In the genomic region with DNA sequence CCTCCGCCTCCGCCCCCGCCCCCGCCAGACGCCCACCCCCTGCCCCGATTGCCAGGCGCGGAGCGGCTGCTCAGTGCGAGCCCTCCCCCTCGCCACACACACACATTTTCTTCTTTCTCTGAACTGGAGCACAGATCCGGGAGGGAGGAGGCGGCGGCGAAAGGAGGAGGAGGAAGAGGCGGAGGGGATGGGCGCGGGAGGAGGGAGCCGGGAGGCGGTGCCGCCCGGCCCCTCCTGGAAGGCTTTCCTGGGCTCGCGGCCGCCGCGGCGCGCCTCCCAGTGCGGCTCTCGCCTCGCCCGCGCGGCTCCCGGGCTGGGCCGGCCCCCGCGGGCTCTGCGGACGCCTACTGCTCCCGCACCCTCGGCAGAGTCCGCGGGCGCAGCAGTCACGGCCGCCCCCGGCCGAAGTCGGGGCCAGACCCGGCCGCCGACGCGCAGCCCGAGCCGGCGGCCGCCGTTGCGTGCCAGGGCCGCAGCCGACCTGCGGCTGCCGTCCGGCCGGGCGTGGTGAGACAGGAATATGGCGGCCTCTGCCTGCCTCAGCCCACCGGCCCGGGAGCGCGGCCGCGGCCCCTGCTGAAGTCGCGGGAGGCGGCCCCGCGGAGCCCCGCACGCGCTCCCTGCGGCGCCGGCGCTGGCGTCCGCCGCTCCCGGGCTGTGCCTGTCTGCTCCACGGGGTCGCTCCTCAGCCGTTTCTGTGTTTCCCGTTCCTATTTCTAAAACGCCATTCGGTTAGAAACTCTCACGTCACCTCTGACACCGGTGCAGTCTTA, we compare ENCODE assay signal across 8 cellular contexts. TPM values are rescaled to one million over a fixed set of nuclear protein-coding genes. Genes with fewer than 3 reads are reported as not detected.
A peak's percentile ranks its signal among the peaks of the same experiment; 100 is the strongest.
DNase-seq lines count a peak whose midpoint lies in the region; ATAC-seq and TF ChIP-seq lines count a peak whose summit lies in the region.

No MANE protein-coding gene starts in this region.

- peak overlapping the region; percentile 54 to 83 (median 74) for H3K4me3 ChIP-seq in fibroblast of lung (replicated peaks in 1 of 4; ENCODE audit: control extremely low read depth in 1 of 4, insufficient read depth in 1 of 4, low read depth in 3 of 4, low read length in 4 of 4)

- intact Hi-C loops in Calu3 (cut with micrococcal nuclease; ENCODE audit: unreplicated experiment) = no loop called here

- peak overlapping the region; percentile 86 for H2AFZ ChIP-seq in fibroblast of lung (ENCODE audit: low read length)

- H3K36me3 Mint-ChIP-seq in Calu3 (ENCODE audit: insufficient read depth, unreplicated experiment) = peaks cover 33% of the 10 kb centered on the region

- no peaks in the 10 kb centered on the region for H3K27me3 ChIP-seq in fibroblast of lung (ENCODE audit: control insufficient read depth, insufficient read depth, low read length)

- CTCF ChIA-PET in Calu3 (lab: Charles Lee) = interaction anchor here (5.2 kb wide), 1 partner anchor 55 kb away, joined by 42 read pairs; no protein-coding TSS in a partner anchor

- no peaks in the 10 kb centered on the region for H3K9me3 Mint-ChIP-seq in Calu3 (ENCODE audit: low read depth, unreplicated experiment)

- peak overlapping the region; percentile 95 for H3K4me3 Mint-ChIP-seq in Calu3 (ENCODE audit: low read depth, unreplicated experiment)

- H3K4me1 ChIP-seq in fibroblast of lung (ENCODE audit: control insufficient read depth, extremely low read depth, insufficient read depth, low read length) = peaks cover 3% of the 10 kb centered on the region

- H4K20me1 ChIP-seq in fibroblast of lung (ENCODE audit: control insufficient read depth, extremely low read depth, insufficient read depth, low read length) = no peaks in the 10 kb centered on the region

- H3K4me2 ChIP-seq in fibroblast of lung (ENCODE audit: extremely low read depth, insufficient read depth, low read length) = peak overlapping the region; percentile 88

- no TSS peak for BruUV-seq in Calu3 (replicated peaks; lab: Mats Ljungman, UMichigan)

- H3K27me3 Mint-ChIP-seq in Calu3 (ENCODE audit: unreplicated experiment) = no peaks in the 10 kb centered on the region

- no peaks in the 10 kb centered on the region for H3K9me3 ChIP-seq in fibroblast of lung (ENCODE audit: control insufficient read depth, insufficient read depth, low read depth, low read length)

- no peak for ATAC-seq in GM21367 (IDR thresholded peaks at IDR 0.05; ENCODE audit: unreplicated experiment)

- H3K4me1 Mint-ChIP-seq in Calu3 (ENCODE audit: low read depth, unreplicated experiment) = peaks cover 39% of the 10 kb centered on the region

- H3K27ac ChIP-seq in fibroblast of lung (ENCODE audit: insufficient read depth, low read length) = peak overlapping the region; percentile 82

- H3K27ac Mint-ChIP-seq in Calu3 (ENCODE audit: unreplicated experiment) = peak overlapping the region; percentile 83

- H3K79me2 ChIP-seq in fibroblast of lung (ENCODE audit: control insufficient read depth, insufficient read depth, low read length) = peaks cover 37% of the 10 kb centered on the region

- DNase-seq in Calu3 (peak; percentile 86), Kasumi-1 (lab: John Stamatoyannopoulos, UW) (peak; percentile 96 to 97), RPMI8226 (peak; percentile 2), fibroblast of lung (ENCODE audit: low read depth in 2 of 2) (peak; percentile 95 to 97), myocyte (ENCODE audit: low read depth) (peak; percentile 94)
- peak; percentile 61 for DNase-seq in activated T-helper 9 cell treated with anti-CD3 and anti-CD28 coated beads, Interleukin-2, amount 50 U/mL, for 16 hours (ENCODE audit: low read depth)
- peak; percentile 31 to 54 for DNase-seq in stimulated activated CD8-positive, alpha-beta memory T cell treated with anti-CD3 and anti-CD28 coated beads, Interleukin-7, amount 100 ng/mL, for 1 hour (ENCODE audit: low read depth in 2 of 2)

- peak overlapping the region; percentile 79 for H3K9ac ChIP-seq in fibroblast of lung (ENCODE audit: insufficient read depth, low read length)

- H3K36me3 ChIP-seq in fibroblast of lung (ENCODE audit: control insufficient read depth, insufficient read depth, low read length) = no peaks in the 10 kb centered on the region

- TF ChIP-seq CTCF in Calu3 (IDR thresholded peaks at IDR 0.05; ENCODE audit: unreplicated experiment) (no peak), fibroblast of lung (conservative IDR thresholded peaks at IDR 0.05 in 1 of 2, IDR thresholded peaks at IDR 0.05 in 1 of 2; ENCODE audit: low read depth in 1 of 2, low read length in 2 of 2) (no peak)

RNA-seq across cellular contexts. Expression of a gene that starts 0.4 kb away (rescaled TPM):
- total RNA-seq in Calu3 (2022) (34.1 TPM in 2 replicates), fibroblast of lung (25.9 and 30.4 TPM in 2 replicates), myocyte (25.3 and 29.9 TPM in 2 replicates)
- 63.8 and 74.3 TPM in 2 replicates for polyA plus RNA-seq in fibroblast of lung
- polyA plus RNA-seq in fibroblast of lung (2012) = 23.8 and 28.1 TPM in 2 replicates
- polyA minus RNA-seq in fibroblast of lung (ENCODE audit: low replicate concordance) = 11.5 and 15.3 TPM in 2 replicates
- 25.7 TPM for polyA plus RNA-seq in myocyte (2012)

Comparison
In these comparisons a context has a peak if more than half of its experiments do, and no peak if none do; other contexts are left out.
1. DNase-seq: peak in every context shown above with its lines; median percentile 96 in Kasumi-1; 96 in fibroblast of lung; 94 in myocyte; 86 in Calu3; 61 in activated T-helper 9 cell treated with anti-CD3 and anti-CD28 coated beads, Interleukin-2, amount 50 U/mL, for 16 hours; 42 in stimulated activated CD8-positive, alpha-beta memory T cell treated with anti-CD3 and anti-CD28 coated beads, Interleukin-7, amount 100 ng/mL, for 1 hour; 2 in RPMI8226.